ENCODE assay signal across 8 cellular contexts in genomic region chr16:10871157-10871991, GRCh38. TPM values are rescaled to one million over a fixed set of nuclear protein-coding genes. Genes with fewer than 3 reads are reported as not detected.
DNase-seq lines count a peak whose midpoint lies in the region; TF ChIP-seq lines count a peak whose summit lies in the region.

No MANE protein-coding gene starts in this region.

- WGBS in GM23248 (ENCODE audit: low coverage in 1 of 2, low lambda C conversion rate in 2 of 2, missing lambda C conversion rate in 2 of 2), 2 experiments = 26 to 30% methylated on average over 10 of the region's 10 CpGs

- no peaks in the 10 kb centered on the region for H4K20me1 ChIP-seq in GM23248 (ENCODE audit: insufficient read depth)

- peaks cover 17% of the 10 kb centered on the region for H3K4me1 ChIP-seq in GM23248 (ENCODE audit: insufficient read depth)
- H3K4me1 ChIP-seq in left ventricle myocardium inferior = peaks cover 52% of the 10 kb centered on the region

- H3K4me2 ChIP-seq in GM23248 (ENCODE audit: unreplicated experiment) = peak overlapping the region; percentile 39

- H3K9me2 ChIP-seq in GM23248 (ENCODE audit: insufficient read depth) = no peaks in the 10 kb centered on the region

- no peak overlapping the region for H3K4me3 ChIP-seq in GM23248
- H3K4me3 ChIP-seq in left ventricle myocardium inferior = no peak overlapping the region
- H3K4me3 ChIP-seq in H7 (ENCODE audit: insufficient read depth, low read depth, low read length) = no peak overlapping the region

- H3K9ac ChIP-seq in GM23248 = peak overlapping the region; percentile 47

- DNase-seq in GM04504 (ENCODE audit: low read depth) (peak; percentile 63), GM23248 (peak; percentile 94), MV-4-11 (lab: John Stamatoyannopoulos, UW) (peak; percentile 95), left ventricle myocardium inferior (no peak), H7 (no peak), NCI-H345 treated with DMSO at 0.1 percent for 48 hours (lab: John Stamatoyannopoulos, UW; ENCODE audit: unreplicated experiment) (no peak)
- peak; percentile 37 for DNase-seq in activated CD8-positive, alpha-beta memory T cell treated with anti-CD3 and anti-CD28 coated beads, Interleukin-2, amount 50 U/mL, for 24 hours (ENCODE audit: extremely low read depth)
- DNase-seq in stimulated activated CD4-positive, alpha-beta T cell treated with anti-CD3 and anti-CD28 coated beads, Interleukin-4, amount 100 ng/mL, for 48 hours (ENCODE audit: low read depth in 2 of 2) = peak; percentile 50 to 61

- intact Hi-C loops in left ventricle myocardium inferior (cut with micrococcal nuclease) = no loop called here

- TF ChIP-seq CTCF in left ventricle myocardium inferior (IDR thresholded peaks at IDR 0.05; ENCODE audit: borderline replicate concordance) = no peak

- peaks cover 3% of the 10 kb centered on the region; the same call in 1 of the 2 replicates for H3F3A ChIP-seq in GM23248 (ENCODE audit: insufficient read depth)

- H3K79me2 ChIP-seq in GM23248 (ENCODE audit: insufficient read depth) = no peaks in the 10 kb centered on the region

- no peaks in the 10 kb centered on the region for H3K27me3 ChIP-seq in GM23248 (replicated peaks; ENCODE audit: insufficient read depth)
- H3K27me3 ChIP-seq in left ventricle myocardium inferior (ENCODE audit: low read depth) = peaks cover 17% of the 10 kb centered on the region
- no peaks in the 10 kb centered on the region; the same call in 1 of the 2 replicates for H3K27me3 ChIP-seq in H7 (ENCODE audit: control insufficient read depth, insufficient read depth, low read length)

- H2AFZ ChIP-seq in GM23248 = peak overlapping the region; percentile 56

- H3K9me3 ChIP-seq in GM23248 (ENCODE audit: low read depth) (no peaks in the 10 kb centered on the region), left ventricle myocardium inferior (replicated peaks) (no peaks in the 10 kb centered on the region)

- H3K27ac ChIP-seq in GM23248 = peak overlapping the region; percentile 87
- H3K27ac ChIP-seq in left ventricle myocardium inferior (replicated peaks) = peak overlapping the region; percentile 81

- in situ Hi-C loops in GM23248 (cut with MboI) = no loop called here

- no peaks in the 10 kb centered on the region for H3K36me3 ChIP-seq in GM23248 (ENCODE audit: low read depth)
- H3K36me3 ChIP-seq in left ventricle myocardium inferior = no peaks in the 10 kb centered on the region
- no peaks in the 10 kb centered on the region for H3K36me3 ChIP-seq in H7 (replicated peaks; ENCODE audit: control insufficient read depth, insufficient read depth, low read length)

RNA-seq across cellular contexts. Expression of gene CIITA, which starts 5.6 kb away (rescaled TPM):
- total RNA-seq in GM23248 (2014; rRNA removed; shearing (Covaris generic)) = under 0.01 TPM in 1 of 2 replicates, not detected in the other
- polyA plus RNA-seq in GM23248 (2016; fragmentation: Nextera tagmentation; extraction: Ambion mirVana) = 0.09 and 0.75 TPM in 2 replicates
- 9.4 TPM for total RNA-seq in left ventricle myocardium inferior
- total RNA-seq in H7 (2014; rRNA removed; shearing (Covaris generic)) = not detected in 2 replicates

RNA-seq across cellular contexts. Expression of gene TVP23A, which starts 52.8 kb away (rescaled TPM):
- not detected in 2 replicates for total RNA-seq in GM23248 (2014; rRNA removed; shearing (Covaris generic))
- 0.06 and 0.13 TPM in 2 replicates for polyA plus RNA-seq in GM23248 (2016; fragmentation: Nextera tagmentation; extraction: Ambion mirVana)
- 0.22 TPM for total RNA-seq in left ventricle myocardium inferior
- total RNA-seq in H7 (2014; rRNA removed; shearing (Covaris generic)) = 0.26 and 0.55 TPM in 2 replicates

Comparison
In these comparisons a context has a peak if more than half of its experiments do, and no peak if none do; other contexts are left out.
1. DNase-seq: peak in GM04504 (single experiment), GM23248 (single experiment), MV-4-11 (single experiment), activated CD8-positive, alpha-beta memory T cell treated with anti-CD3 and anti-CD28 coated beads, Interleukin-2, amount 50 U/mL, for 24 hours (single experiment) and stimulated activated CD4-positive, alpha-beta T cell treated with anti-CD3 and anti-CD28 coated beads, Interleukin-4, amount 100 ng/mL, for 48 hours (2 of 2); none in left ventricle myocardium inferior (single experiment), H7 (single experiment) and NCI-H345 treated with DMSO at 0.1 percent for 48 hours (single experiment).
2. RNA of gene CIITA, which starts 5.6 kb away (total RNA-seq): 9.4 TPM in left ventricle myocardium inferior (single experiment); under 0.01 TPM in GM23248 and not detected in H7; every median in the first group is over 10 times any median in the second.